ENCODE assay signal across 14 cellular contexts in the genomic region with DNA sequence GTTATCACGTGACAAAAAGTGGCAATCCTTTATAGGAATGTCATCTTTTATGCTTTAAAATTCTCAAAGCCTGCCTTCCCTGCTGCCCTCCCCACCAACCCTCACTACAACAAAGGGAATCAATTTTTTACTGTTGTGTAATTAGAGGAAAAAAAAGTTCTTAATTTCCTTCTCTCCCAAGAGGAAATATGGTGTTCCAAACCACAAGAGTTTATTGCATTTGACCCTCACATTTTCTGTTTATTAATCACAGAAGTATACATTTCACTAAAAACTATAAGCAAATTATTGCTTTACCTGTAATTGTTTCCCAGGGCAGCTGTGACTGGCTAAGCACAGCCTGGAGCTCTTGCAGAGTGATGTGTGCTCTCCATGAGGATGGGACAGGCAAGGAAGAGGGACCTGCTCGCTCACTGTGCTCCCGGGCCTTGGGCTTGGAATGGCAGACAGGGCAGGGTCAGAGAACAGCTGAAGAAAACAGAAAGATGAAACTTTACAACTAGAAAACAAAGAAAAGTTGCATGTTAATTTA. TPM values are rescaled to one million over a fixed set of nuclear protein-coding genes. Genes with fewer than 3 reads are reported as not detected.
DNase-seq lines count a peak whose midpoint lies in the region; ATAC-seq and TF ChIP-seq lines count a peak whose summit lies in the region.
"Had no signal": no experiment of that assay in that cellular context is flagged by ENCODE, and none has a peak within 500 bp of the region (broad histone marks: within the 10 kb centered on the region; RNA-seq: fewer than 3 reads in every experiment).

No MANE protein-coding gene starts in this region.

- no peaks in the 10 kb centered on the region for H3K79me2 ChIP-seq in PC-3 (ENCODE audit: low read length)

- H3F3A ChIP-seq in PC-3 (ENCODE audit: low read length, unreplicated experiment), result no peaks in the 10 kb centered on the region

- 0 out of 2 replicates have a peak overlapping the region, but pooled peaks have one; percentile 9 for H2AFZ ChIP-seq in PC-3 (ENCODE audit: low read length)

- intact Hi-C loops in PC-3 (cut with micrococcal nuclease), result loop anchor here (5.0 kb wide), 2 partner anchors 38 to 42 kb away; no protein-coding TSS in a partner anchor

- no peaks in the 10 kb centered on the region for H3K36me3 ChIP-seq in PC-3 (ENCODE audit: low read depth, low read length)
- H3K36me3 ChIP-seq: HAP-1 had no signal

- peaks cover 50% of the 10 kb centered on the region for H3K4me1 ChIP-seq in PC-3 (ENCODE audit: insufficient read depth, low read length)
- H3K4me1 ChIP-seq: HAP-1 had no signal

- no peaks in the 10 kb centered on the region for H3K9me3 ChIP-seq in PC-3 (ENCODE audit: low read length)
- H3K9me3 ChIP-seq: HAP-1 had no signal

- H3K27ac ChIP-seq in PC-3 (ENCODE audit: low read length), result peak overlapping the region; percentile 15; the same call in 1 of the 2 replicates

- no peak overlapping the region for H3K9ac ChIP-seq in PC-3 (ENCODE audit: low read length)

- CTCF ChIA-PET in PC-3 (lab: Charles Lee), result no interaction called here

- DNase-seq in EH (ENCODE audit: low read depth), result peak; percentile 61
- peak; percentile 13 for DNase-seq in HCEC 1CT
- peak; percentile 86 for DNase-seq in PC-3
- DNase-seq in fibroblast of gingiva (ENCODE audit: low read depth), result peak; percentile 24
- no peak for DNase-seq in DMS79 (lab: John Stamatoyannopoulos, UW)
- no peak for DNase-seq in AG08396 (ENCODE audit: low spot score)
- no peak for DNase-seq in inferior parietal cortex (ENCODE audit: extremely low spot score)
- DNase-seq: 8988T; C1 segment of cervical spinal cord; CD4-positive, alpha-beta memory T cell; DMS79 treated with DMSO at 0.1 percent for 48 hours; GF-D8 had no signal

- ATAC-seq in PC-3, result peak; percentile 61
- ATAC-seq: K562 had no signal

- POLR2A ChIA-PET in PC-3 (lab: Charles Lee; ENCODE audit: unreplicated experiment), result no interaction called here

- H4K20me1 ChIP-seq in PC-3 (ENCODE audit: low read length), result no peaks in the 10 kb centered on the region

- TF ChIP-seq CTCF in PC-3 (conservative IDR thresholded peaks at IDR 0.05; ENCODE audit: low read depth, low read length), result no peak

- H3K4me2 ChIP-seq in PC-3 (ENCODE audit: low read length), result peak overlapping the region; percentile 18

- no peaks in the 10 kb centered on the region for H3K27me3 ChIP-seq in PC-3 (ENCODE audit: low read length)

- H3K4me3 ChIP-seq in PC-3 (ENCODE audit: low read length), result no peak overlapping the region
- H3K4me3 ChIP-seq: HAP-1, K562 had no signal

- no TSS peak for BruUV-seq in PC-3 (replicated peaks; lab: Mats Ljungman, UMichigan)

- no peaks in the 10 kb centered on the region for H3K9me2 ChIP-seq in PC-3 (replicated peaks; ENCODE audit: low read length)

RNA-seq across cellular contexts. Expression of gene ATP10A, which starts 31.3 kb away (rescaled TPM):
- 2.6 and 5.0 TPM in 2 replicates for total RNA-seq in PC-3 (2014; rRNA removed)

Comparison
In these comparisons a context has a peak if more than half of its experiments do, and no peak if none do; other contexts are left out.
1. DNase-seq: peak in EH (single experiment), HCEC 1CT (single experiment), PC-3 (single experiment) and fibroblast of gingiva (single experiment); none in DMS79 (single experiment), AG08396 (single experiment) and inferior parietal cortex (single experiment).